15 cellular contexts compared by ENCODE assay signal in genomic region chr9:136831002-136831719, GRCh38. TPM values are rescaled to one million over a fixed set of nuclear protein-coding genes. Genes with fewer than 3 reads are reported as not detected.
DNase-seq lines count a peak whose midpoint lies in the region; ATAC-seq, FAIRE-seq and TF ChIP-seq lines count a peak whose summit lies in the region.
"Had no signal": no experiment of that assay in that cellular context is flagged by ENCODE, and none has a peak within 500 bp of the region (broad histone marks: within the 10 kb centered on the region; RNA-seq: fewer than 3 reads in every experiment).

No MANE protein-coding gene starts in this region.

- TF ChIP-seq RAD21 in H1 (IDR thresholded peaks at IDR 0.05 in 1 of 2, conservative IDR thresholded peaks at IDR 0.05 in 1 of 2; ENCODE audit: low read depth in 2 of 2, low read length in 2 of 2), result no peak

- H3K4me1 ChIP-seq in H1 (replicated peaks in 1 of 4; ENCODE audit: control insufficient read depth in 3 of 4, insufficient read depth in 4 of 4, low read length in 3 of 4), result no peaks in the 10 kb centered on the region
- H3K4me1 ChIP-seq in spleen, result peaks cover 0 to 8% (median 0%) of the 10 kb centered on the region in 6 donors
- H3K4me1 ChIP-seq: BLaER1 treated with 17β-estradiol and CSF1 and Interleukin-3, amounts not matched to agents 10 nM and 100 nM had no signal

- no peak overlapping the region for H4K5ac ChIP-seq in H1 (ENCODE audit: insufficient read length, low read depth, low read length)

- H3K14ac ChIP-seq in H1 (ENCODE audit: insufficient read length), result no peak overlapping the region

- H3K9me3 ChIP-seq in H1 (ENCODE audit: insufficient read depth in 2 of 2, low read depth in 1 of 2, low read length in 1 of 2) (no peaks in the 10 kb centered on the region), spleen (no peaks in the 10 kb centered on the region)
- H3K9me3 ChIP-seq: BLaER1 treated with 17β-estradiol and CSF1 and Interleukin-3, amounts not matched to agents 10 nM and 100 nM had no signal

- DNase-seq in Right ventricle myocardium inferior (ENCODE audit: missing footprints) (peak; percentile 20), cardiac septum (ENCODE audit: low spot score) (no peak), H1 (ENCODE audit: low read depth in 1 of 2, low spot score in 2 of 2) (no peak), spleen (peak; percentile 57), NCI-H510A treated with DMSO at 0.1 percent for 48 hours (lab: John Stamatoyannopoulos, UW) (no peak)
- no peak for DNase-seq in activated naive CD4-positive, alpha-beta T cell treated with anti-CD3 and anti-CD28 coated beads, Interleukin-2, amount 50 U/mL, for 72 hours (ENCODE audit: low spot score in 2 of 2)
- DNase-seq: HFFc6, NCI-H1105, NCI-H1694 treated with DMSO at 0.1 percent for 48 hours, NCI-H774, SHP77 treated with DMSO at 0.1 percent for 48 hours had no signal

- TF ChIP-seq CTCF in H1 (IDR thresholded peaks at IDR 0.05; ENCODE audit: control extremely low read depth in 1 of 3, insufficient read depth in 1 of 3, low read depth in 1 of 3, low read length in 3 of 3) (no peak), spleen (IDR thresholded peaks at IDR 0.05 in 8 of 11, conservative IDR thresholded peaks at IDR 0.05 in 3 of 11) (no peak)

- H2BK20ac ChIP-seq in H1 (ENCODE audit: low read length), result no peak overlapping the region

- no peaks in the 10 kb centered on the region for H3K23me2 ChIP-seq in H1 (ENCODE audit: low read depth, low read length)

- no peaks in the 10 kb centered on the region for H3K36me3 Mint-ChIP-seq in activated naive CD4-positive, alpha-beta T cell treated with anti-CD3 and anti-CD28 coated beads, Interleukin-2, amount 50 U/mL, for 72 hours

- H2BK12ac ChIP-seq in H1 (ENCODE audit: low read depth, low read length), result no peak overlapping the region

- H2BK120ac ChIP-seq in H1 (replicated peaks; ENCODE audit: low read depth, low read length), result no peak overlapping the region

- H3K27ac Mint-ChIP-seq in activated naive CD4-positive, alpha-beta T cell treated with anti-CD3 and anti-CD28 coated beads, Interleukin-2, amount 50 U/mL, for 72 hours, result peak overlapping the region in 1 of 2 donors; percentile 61
- H3K27ac Mint-ChIP-seq: GM23338, HFFc6 had no signal

- H3K4me2 ChIP-seq in H1 (ENCODE audit: insufficient read depth in 1 of 2, low read depth in 2 of 2, low read length in 2 of 2), result no peak overlapping the region
- H3K4me2 ChIP-seq: BLaER1 treated with 17β-estradiol and CSF1 and Interleukin-3, amounts not matched to agents 10 nM and 100 nM; GM23338; KMS-11 had no signal

- H4K8ac ChIP-seq in H1 (ENCODE audit: extremely low read depth, insufficient read depth, low read length), result peak overlapping the region; percentile 25; the same call in 1 of the 2 replicates

- FAIRE-seq in H1 (lab: Jason Lieb, UNC), result no peak

- no peak for TF ChIP-seq EP300 in H1 (IDR thresholded peaks at IDR 0.05; ENCODE audit: borderline replicate concordance in 1 of 2, low read depth in 2 of 2, low read length in 2 of 2)

- H3K79me1 ChIP-seq in H1 (ENCODE audit: low read depth, low read length), result no peaks in the 10 kb centered on the region

- no peak for ATAC-seq in Right ventricle myocardium inferior
- no peak for ATAC-seq in activated naive CD4-positive, alpha-beta T cell treated with anti-CD3 and anti-CD28 coated beads, Interleukin-2, amount 50 U/mL, for 72 hours
- ATAC-seq: GM23338 had no signal

- H3K4me3 ChIP-seq in H1 (ENCODE audit: extremely low read depth in 1 of 4, insufficient read depth in 2 of 4, low read depth in 3 of 4, low read length in 4 of 4), result no peak overlapping the region
- H3K4me3 ChIP-seq in spleen, result no peak overlapping the region
- H3K4me3 ChIP-seq: BLaER1 treated with 17β-estradiol and CSF1 and Interleukin-3, amounts not matched to agents 10 nM and 100 nM; GM23338 had no signal

- peaks cover 3 to 19% of the 10 kb centered on the region in 2 experiments for H4K20me1 ChIP-seq in H1 (replicated peaks in 1 of 2; ENCODE audit: control insufficient read depth in 1 of 2, insufficient read depth in 2 of 2, low read length in 2 of 2)

- WGBS in H1 (ENCODE audit: extremely low coverage in 1 of 2, insufficient coverage in 1 of 2, insufficient read length in 1 of 2, insufficient replicate concordance in 2 of 2, low coverage in 1 of 2, low lambda C conversion rate in 2 of 2, missing lambda C conversion rate in 1 of 2), 2 experiments, result 93% methylated on average over 29 of the region's 30 CpGs; no CpG with 5 or more reads in 1 of the 2 experiments
- 79 to 89% (median 84%) methylated on average over 29 to 30 of the region's 30 CpGs for WGBS in spleen, 5 donors

- H3K4ac ChIP-seq in H1 (replicated peaks; ENCODE audit: insufficient read length, low read depth, low read length), result no peak overlapping the region

- intact Hi-C loops in Right ventricle myocardium inferior (cut with DNase I) (no loop called here), cardiac septum (cut with DNase I) (no loop called here), spleen (cut with DNase I; ENCODE audit: low total_unique reads) (no loop called here)

- H2AFZ ChIP-seq in H1 (ENCODE audit: low read length), result no peak overlapping the region
- H2AFZ ChIP-seq: GM23338 had no signal

- H2BK15ac ChIP-seq in H1 (ENCODE audit: low read length), result no peak overlapping the region

- no peak overlapping the region for H3K18ac ChIP-seq in H1 (ENCODE audit: extremely low read depth, low read length)

- H3K27ac ChIP-seq in H1 (ENCODE audit: low read depth, low read length), result no peak overlapping the region
- H3K27ac ChIP-seq in spleen, result no peak overlapping the region
- H3K27ac ChIP-seq: 22Rv1; BLaER1 treated with 17β-estradiol and CSF1 and Interleukin-3, amounts not matched to agents 10 nM and 100 nM; KMS-11 had no signal

- H2AK5ac ChIP-seq in H1 (ENCODE audit: low read depth, low read length), result no peak overlapping the region

- H3K36me3 ChIP-seq in H1 (ENCODE audit: control insufficient read depth in 2 of 4, insufficient read depth in 4 of 4, low read length in 3 of 4) (peaks cover 15 to 44% (median 36%) of the 10 kb centered on the region in 4 experiments), spleen (peaks cover 0 to 94% (median 62%) of the 10 kb centered on the region in 6 donors)

- no peaks in the 10 kb centered on the region for H3K9me3 Mint-ChIP-seq in activated naive CD4-positive, alpha-beta T cell treated with anti-CD3 and anti-CD28 coated beads, Interleukin-2, amount 50 U/mL, for 72 hours
- H3K9me3 Mint-ChIP-seq: GM23338, HFFc6 had no signal

- H3K56ac ChIP-seq in H1 (replicated peaks; ENCODE audit: insufficient read length, low read depth, low read length), result no peak overlapping the region

- H3K27me3 ChIP-seq in H1 (replicated peaks in 1 of 4; ENCODE audit: control insufficient read depth in 3 of 4, extremely low read depth in 1 of 4, insufficient read depth in 3 of 4, low read length in 3 of 4), result no peaks in the 10 kb centered on the region
- H3K27me3 ChIP-seq in spleen (replicated peaks in 1 of 7), result no peaks in the 10 kb centered on the region
- H3K27me3 ChIP-seq: BLaER1 treated with 17β-estradiol and CSF1 and Interleukin-3, amounts not matched to agents 10 nM and 100 nM had no signal

- no peaks in the 10 kb centered on the region for H3K79me2 ChIP-seq in H1 (ENCODE audit: control insufficient read depth in 1 of 2, insufficient read depth in 2 of 2, low read length in 2 of 2)

- CTCF ChIA-PET in H1 (lab: Charles Lee; ENCODE audit: partially characterized antibody), result interaction anchor here (0.6 to 9.0 kb wide), 4 partner anchors 11 to 75 kb away, joined by 3 to 55 read pairs (median 3); partner anchors contain the start of gene AJM1

- TF ChIP-seq POLR2A in H1 (IDR thresholded peaks at IDR 0.05; ENCODE audit: control extremely low read depth in 1 of 2, low read depth in 2 of 2, low read length in 2 of 2) (no peak), spleen (IDR thresholded peaks at IDR 0.05) (no peak)

- POLR2A ChIA-PET in H1 (lab: Charles Lee; ENCODE audit: partially characterized antibody), result interaction anchor here (0.8 to 20.5 kb wide), 5 partner anchors 9 to 26 kb away, joined by 3 to 248 read pairs (median 4); partner anchors contain the start of genes MAMDC4 and RABL6

- no peak overlapping the region for H4K91ac ChIP-seq in H1 (replicated peaks; ENCODE audit: insufficient read length, low read length)

- H3K23ac ChIP-seq in H1 (ENCODE audit: insufficient read length), result no peak overlapping the region

- H3K9ac ChIP-seq in H1 (replicated peaks in 1 of 4; ENCODE audit: extremely low read depth in 1 of 4, low read depth in 3 of 4, low read length in 3 of 4), result no peak overlapping the region
- H3K9ac ChIP-seq: BLaER1 treated with 17β-estradiol and CSF1 and Interleukin-3, amounts not matched to agents 10 nM and 100 nM; KMS-11 had no signal

- no peak overlapping the region for H2BK5ac ChIP-seq in H1 (ENCODE audit: low read depth, low read length)

RNA-seq across cellular contexts. Expression of gene AJM1, which starts 11.1 kb away (rescaled TPM):
- total RNA-seq in Right ventricle myocardium inferior (8.6 TPM), cardiac septum (8.6 TPM), spleen (10 to 100 TPM in 1 of 7 donors, 1 to 10 TPM in 6; 3.3 to 13.1 (median 6.3) TPM)
- 0.86 and 0.97 TPM in 2 replicates for total RNA-seq in H1 (2021; fragmentation: NEBNext Ultra II Directional; extraction: Animal tissue kit (Norgen Biotek cat#: 25700))
- polyA plus RNA-seq in H1 (2011; rRNA removed) (0.12 and 0.33 TPM in 2 replicates), spleen (1 to 10 TPM in 2 of 3 donors, under 1 TPM in 1; 0.91 to 3.9 (median 1.0) TPM)
- 0.45 TPM for polyA plus RNA-seq in H1 (2011; cell fraction: cytosol; rRNA removed)
- 2.4 TPM for polyA plus RNA-seq in H1 (2011; cell fraction: nucleus; rRNA removed)
- 0.47 to 1.1 TPM (median 0.87 TPM) in 4 replicates for polyA plus RNA-seq in H1 (2012, experiment 1 of 2)
- 0.31 TPM for polyA plus RNA-seq in H1 (2012, experiment 2 of 2)
- 0.26 TPM for polyA plus RNA-seq in H1 (2013, experiment 1 of 2)
- 0.26 TPM for polyA plus RNA-seq in H1 (2013, experiment 2 of 2)
- polyA minus RNA-seq in H1 (2011; rRNA and poly(A)+ RNA removed), result 0.02 and 0.03 TPM in 2 replicates
- not detected for polyA minus RNA-seq in H1 (2011; cell fraction: cytosol; rRNA and poly(A)+ RNA removed)
- polyA minus RNA-seq in H1 (2011; cell fraction: nucleus; rRNA and poly(A)+ RNA removed), result 0.80 TPM
- total RNA-seq in activated naive CD4-positive, alpha-beta T cell treated with anti-CD3 and anti-CD28 coated beads, Interleukin-2, amount 50 U/mL, for 72 hours, result 1 to 10 TPM; 3.7 to 6.7 TPM

RNA-seq across cellular contexts. Expression of gene PHPT1, which starts 18.0 kb away (rescaled TPM):
- total RNA-seq in Right ventricle myocardium inferior (358 TPM), cardiac septum (296 TPM), spleen (10 to 100 TPM; 32.3 to 71.0 (median 63.3) TPM)
- 109 and 111 TPM in 2 replicates for total RNA-seq in H1 (2021; fragmentation: NEBNext Ultra II Directional; extraction: Animal tissue kit (Norgen Biotek cat#: 25700))
- polyA plus RNA-seq in H1 (2011; rRNA removed) (226 and 246 TPM in 2 replicates), spleen (100 to 1,000 TPM in 2 of 3 donors, 10 to 100 TPM in 1; 95.9 to 117 (median 106) TPM)
- polyA plus RNA-seq in H1 (2011; cell fraction: cytosol; rRNA removed), result 187 TPM
- polyA plus RNA-seq in H1 (2011; cell fraction: nucleus; rRNA removed), result 299 TPM
- 83.0 to 153 TPM (median 142 TPM) in 4 replicates for polyA plus RNA-seq in H1 (2012, experiment 1 of 2)
- polyA plus RNA-seq in H1 (2012, experiment 2 of 2), result 164 TPM
- polyA plus RNA-seq in H1 (2013, experiment 1 of 2), result 122 TPM
- 112 TPM for polyA plus RNA-seq in H1 (2013, experiment 2 of 2)
- polyA minus RNA-seq in H1 (2011; rRNA and poly(A)+ RNA removed), result 13.8 and 14.5 TPM in 2 replicates
- 33.1 TPM for polyA minus RNA-seq in H1 (2011; cell fraction: cytosol; rRNA and poly(A)+ RNA removed)
- 44.8 TPM for polyA minus RNA-seq in H1 (2011; cell fraction: nucleus; rRNA and poly(A)+ RNA removed)
- total RNA-seq in activated naive CD4-positive, alpha-beta T cell treated with anti-CD3 and anti-CD28 coated beads, Interleukin-2, amount 50 U/mL, for 72 hours, result 100 to 1,000 TPM; 129 to 167 TPM

RNA-seq across cellular contexts. Expression of gene MAMDC4, which starts 21.0 kb away (rescaled TPM):
- total RNA-seq in Right ventricle myocardium inferior (12.8 TPM), cardiac septum (11.0 TPM), spleen (10 to 100 TPM in 5 of 7 donors, 1 to 10 TPM in 2; 5.4 to 20.8 (median 11.3) TPM)
- total RNA-seq in H1 (2021; fragmentation: NEBNext Ultra II Directional; extraction: Animal tissue kit (Norgen Biotek cat#: 25700)), result 4.5 TPM in 2 replicates
- polyA plus RNA-seq in H1 (2011; rRNA removed) (3.1 and 6.6 TPM in 2 replicates), spleen (10 to 100 TPM in 2 of 3 donors, 1 to 10 TPM in 1; 4.9 to 32.0 (median 12.7) TPM)
- polyA plus RNA-seq in H1 (2011; cell fraction: cytosol; rRNA removed), result 3.9 TPM
- polyA plus RNA-seq in H1 (2011; cell fraction: nucleus; rRNA removed), result 56.5 TPM
- 2.7 to 5.8 TPM (median 5.6 TPM) in 4 replicates for polyA plus RNA-seq in H1 (2012, experiment 1 of 2)
- polyA plus RNA-seq in H1 (2012, experiment 2 of 2), result 2.0 TPM
- 1.5 TPM for polyA plus RNA-seq in H1 (2013, experiment 1 of 2)
- 1.3 TPM for polyA plus RNA-seq in H1 (2013, experiment 2 of 2)
- 0.51 and 0.69 TPM in 2 replicates for polyA minus RNA-seq in H1 (2011; rRNA and poly(A)+ RNA removed)
- 1.4 TPM for polyA minus RNA-seq in H1 (2011; cell fraction: cytosol; rRNA and poly(A)+ RNA removed)
- polyA minus RNA-seq in H1 (2011; cell fraction: nucleus; rRNA and poly(A)+ RNA removed), result 8.0 TPM
- 10 to 100 TPM; 17.7 to 21.5 TPM for total RNA-seq in activated naive CD4-positive, alpha-beta T cell treated with anti-CD3 and anti-CD28 coated beads, Interleukin-2, amount 50 U/mL, for 72 hours

RNA-seq across cellular contexts. Expression of gene RABL6, which starts 23.4 kb away (rescaled TPM):
- total RNA-seq in Right ventricle myocardium inferior (69.5 TPM), cardiac septum (66.4 TPM), spleen (10 to 100 TPM; 47.9 to 68.2 (median 58.2) TPM)
- 129 and 130 TPM in 2 replicates for total RNA-seq in H1 (2021; fragmentation: NEBNext Ultra II Directional; extraction: Animal tissue kit (Norgen Biotek cat#: 25700))
- polyA plus RNA-seq in H1 (2011; rRNA removed) (70.1 and 98.6 TPM in 2 replicates), spleen (10 to 100 TPM; 32.7 to 70.0 (median 38.3) TPM)
- 87.7 TPM for polyA plus RNA-seq in H1 (2011; cell fraction: cytosol; rRNA removed)
- 257 TPM for polyA plus RNA-seq in H1 (2011; cell fraction: nucleus; rRNA removed)
- polyA plus RNA-seq in H1 (2012, experiment 1 of 2), result 109 to 142 TPM (median 126 TPM) in 4 replicates
- polyA plus RNA-seq in H1 (2012, experiment 2 of 2), result 170 TPM
- polyA plus RNA-seq in H1 (2013, experiment 1 of 2), result 86.2 TPM
- 82.0 TPM for polyA plus RNA-seq in H1 (2013, experiment 2 of 2)
- polyA minus RNA-seq in H1 (2011; rRNA and poly(A)+ RNA removed), result 61.8 and 85.2 TPM in 2 replicates
- polyA minus RNA-seq in H1 (2011; cell fraction: cytosol; rRNA and poly(A)+ RNA removed), result 49.0 TPM
- 101 TPM for polyA minus RNA-seq in H1 (2011; cell fraction: nucleus; rRNA and poly(A)+ RNA removed)
- total RNA-seq in activated naive CD4-positive, alpha-beta T cell treated with anti-CD3 and anti-CD28 coated beads, Interleukin-2, amount 50 U/mL, for 72 hours, result 100 to 1,000 TPM in 1 of 2 donors, 10 to 100 TPM in 1; 79.3 to 101 TPM

RNA-seq across cellular contexts. Expression of gene EDF1, which starts 34.9 kb away (rescaled TPM):
- total RNA-seq in Right ventricle myocardium inferior, result 358 TPM
- 293 TPM for total RNA-seq in cardiac septum
- 337 and 338 TPM in 2 replicates for total RNA-seq in H1 (2021; fragmentation: NEBNext Ultra II Directional; extraction: Animal tissue kit (Norgen Biotek cat#: 25700))
- polyA plus RNA-seq in H1 (2011; rRNA removed), result 297 and 298 TPM in 2 replicates
- 526 TPM for polyA plus RNA-seq in H1 (2011; cell fraction: cytosol; rRNA removed)
- polyA plus RNA-seq in H1 (2011; cell fraction: nucleus; rRNA removed), result 195 TPM
- polyA plus RNA-seq in H1 (2012, experiment 1 of 2), result 387 to 511 TPM (median 478 TPM) in 4 replicates
- polyA plus RNA-seq in H1 (2012, experiment 2 of 2), result 475 TPM
- polyA plus RNA-seq in H1 (2013, experiment 1 of 2), result 275 TPM
- 291 TPM for polyA plus RNA-seq in H1 (2013, experiment 2 of 2)
- polyA minus RNA-seq in H1 (2011; rRNA and poly(A)+ RNA removed), result 58.1 and 73.1 TPM in 2 replicates
- polyA minus RNA-seq in H1 (2011; cell fraction: cytosol; rRNA and poly(A)+ RNA removed), result 111 TPM
- 68.1 TPM for polyA minus RNA-seq in H1 (2011; cell fraction: nucleus; rRNA and poly(A)+ RNA removed)
- 100 to 1,000 TPM; 184 to 241 (median 225) TPM for total RNA-seq in spleen
- polyA plus RNA-seq in spleen, result 100 to 1,000 TPM; 347 to 462 (median 441) TPM
- 100 to 1,000 TPM; 272 to 274 TPM for total RNA-seq in activated naive CD4-positive, alpha-beta T cell treated with anti-CD3 and anti-CD28 coated beads, Interleukin-2, amount 50 U/mL, for 72 hours

Comparison
In these comparisons a context has a peak if more than half of its experiments do, and no peak if none do; other contexts are left out.
1. DNase-seq: peak in Right ventricle myocardium inferior (single experiment) and spleen (single experiment); none in cardiac septum (single experiment), H1 (0 of 2), NCI-H510A treated with DMSO at 0.1 percent for 48 hours (single experiment) and activated naive CD4-positive, alpha-beta T cell treated with anti-CD3 and anti-CD28 coated beads, Interleukin-2, amount 50 U/mL, for 72 hours (0 of 2).